ENCODE assay signal across 33 cellular contexts in genomic region chr1:111444031-111444430, GRCh38. TPM values are rescaled to one million over a fixed set of nuclear protein-coding genes. Genes with fewer than 3 reads are reported as not detected.
A peak's percentile ranks its signal among the peaks of the same experiment; 100 is the strongest.
DNase-seq lines count a peak whose midpoint lies in the region; ATAC-seq and TF ChIP-seq lines count a peak whose summit lies in the region.
"Had no signal": no experiment of that assay in that cellular context is flagged by ENCODE, and none has a peak within 500 bp of the region (broad histone marks: within the 10 kb centered on the region; RNA-seq: fewer than 3 reads in every experiment).

No MANE protein-coding gene starts in this region.

- WGBS in psoas muscle, 3 donors, result 74 to 98% (median 78%) methylated on average over 3 of the region's 3 CpGs

- H3K36me3 ChIP-seq in psoas muscle (ENCODE audit: insufficient read depth in 1 of 2, low read depth in 1 of 2), result peaks cover 26 to 83% of the 10 kb centered on the region in 2 donors

- no peak overlapping the region for H3K27ac ChIP-seq in psoas muscle
- H3K27ac ChIP-seq: BLaER1, neutrophil, Peyer's patch, right lobe of liver, spleen, tibial artery had no signal

- POLR2A ChIA-PET in activated CD8-positive, alpha-beta T cell treated with anti-CD3 and anti-CD28 coated beads for 36 hours (lab: Charles Lee), result no interaction called here

- H3K4me1 ChIP-seq in psoas muscle, result peaks cover 7% of the 10 kb centered on the region

- no peak for ATAC-seq in stimulated activated naive CD8-positive, alpha-beta T cell treated with anti-CD3 and anti-CD28 coated beads, Interleukin-15, amount 100 ng/mL, for 72 hours
- ATAC-seq in stimulated activated naive CD8-positive, alpha-beta T cell treated with anti-CD3 and anti-CD28 coated beads, Interleukin-15, Interleukin-2, amounts not matched to agents 100 U/mL and 50 U/mL, for 24 hours, result no peak
- no peak for ATAC-seq in activated CD8-positive, alpha-beta T cell treated with anti-CD3 and anti-CD28 coated beads for 36 hours
- ATAC-seq in memory B cell (ENCODE audit: low read depth), result no peak
- no peak for ATAC-seq in psoas muscle
- ATAC-seq in GM21576 (IDR thresholded peaks at IDR 0.05; ENCODE audit: unreplicated experiment), result no peak
- ATAC-seq: GM23338, left lobe of liver, right lobe of liver had no signal

- no peaks in the 10 kb centered on the region for H3K9me3 Mint-ChIP-seq in stimulated activated naive CD8-positive, alpha-beta T cell treated with anti-CD3 and anti-CD28 coated beads, Interleukin-15, amount 100 ng/mL, for 72 hours
- H3K9me3 Mint-ChIP-seq in activated CD8-positive, alpha-beta T cell treated with anti-CD3 and anti-CD28 coated beads for 36 hours, result no peaks in the 10 kb centered on the region
- no peaks in the 10 kb centered on the region for H3K9me3 Mint-ChIP-seq in memory B cell
- H3K9me3 Mint-ChIP-seq: activated T-helper 1 cell treated with anti-CD3 and anti-CD28 coated beads, Interleukin-12 subunit alpha, Interleukin-12 subunit beta, Interleukin-2, Interleukin-4 antibody, amounts not matched to agents 30 ng/mL and 10 ng/mL and 1 ng/mL, durations not matched to agents 14 hours and 24 hours and 36 hours; central memory CD8-positive, alpha-beta T cell; dendritic cell treated with granulocyte-macrophage colony-stimulating factor and Interleukin-4, amounts not matched to agents 40 ng/mL and 50 ng/mL, for 4 days; GM23338; HFFc6 had no signal

- H3K9me3 ChIP-seq in psoas muscle, result no peaks in the 10 kb centered on the region
- H3K9me3 ChIP-seq: BLaER1, neutrophil, Peyer's patch, right lobe of liver, spleen, tibial artery had no signal

- H3K27ac Mint-ChIP-seq in stimulated activated naive CD8-positive, alpha-beta T cell treated with anti-CD3 and anti-CD28 coated beads, Interleukin-15, amount 100 ng/mL, for 72 hours, result peak overlapping the region; percentile 2 to 19
- H3K27ac Mint-ChIP-seq in activated CD8-positive, alpha-beta T cell treated with anti-CD3 and anti-CD28 coated beads for 36 hours, result peak overlapping the region; percentile 17
- peak overlapping the region; percentile 22 for H3K27ac Mint-ChIP-seq in memory B cell
- H3K27ac Mint-ChIP-seq: activated T-helper 1 cell treated with anti-CD3 and anti-CD28 coated beads, Interleukin-12 subunit alpha, Interleukin-12 subunit beta, Interleukin-2, Interleukin-4 antibody, amounts not matched to agents 30 ng/mL and 10 ng/mL and 1 ng/mL, durations not matched to agents 14 hours and 24 hours and 36 hours; dendritic cell treated with granulocyte-macrophage colony-stimulating factor and Interleukin-4, amounts not matched to agents 40 ng/mL and 50 ng/mL, for 4 days; GM23338; HFFc6 had no signal

- peaks cover 56% of the 10 kb centered on the region for H3K4me1 Mint-ChIP-seq in stimulated activated naive CD8-positive, alpha-beta T cell treated with anti-CD3 and anti-CD28 coated beads, Interleukin-15, amount 100 ng/mL, for 72 hours
- peaks cover 55% of the 10 kb centered on the region for H3K4me1 Mint-ChIP-seq in activated CD8-positive, alpha-beta T cell treated with anti-CD3 and anti-CD28 coated beads for 36 hours (ENCODE audit: low read depth)
- peaks cover 33% of the 10 kb centered on the region for H3K4me1 Mint-ChIP-seq in memory B cell

- peaks cover 65% of the 10 kb centered on the region for H3K36me3 Mint-ChIP-seq in activated CD8-positive, alpha-beta T cell treated with anti-CD3 and anti-CD28 coated beads for 36 hours (ENCODE audit: low read depth)
- peaks cover 28% of the 10 kb centered on the region for H3K36me3 Mint-ChIP-seq in memory B cell

- CTCF ChIA-PET in activated CD8-positive, alpha-beta T cell treated with anti-CD3 and anti-CD28 coated beads for 36 hours (lab: Charles Lee), result no interaction called here

- intact Hi-C loops in activated CD8-positive, alpha-beta T cell treated with anti-CD3 and anti-CD28 coated beads for 36 hours (cut with micrococcal nuclease), result no loop called here
- intact Hi-C loops in psoas muscle (cut with DNase I), result loop anchor here (5.0 to 10.0 kb wide), 3 partner anchors 58 to 1099 kb away; partner anchors contain the start of genes ADORA3 (in 1 of the 2), CEPT1 (in 1 of the 2), DRAM2 (in 1 of the 2) and TMIGD3 (in 1 of the 2)

- no peak overlapping the region for H3K4me3 Mint-ChIP-seq in stimulated activated naive CD8-positive, alpha-beta T cell treated with anti-CD3 and anti-CD28 coated beads, Interleukin-15, amount 100 ng/mL, for 72 hours
- no peak overlapping the region for H3K4me3 Mint-ChIP-seq in activated CD8-positive, alpha-beta T cell treated with anti-CD3 and anti-CD28 coated beads for 36 hours
- no peak overlapping the region for H3K4me3 Mint-ChIP-seq in memory B cell
- H3K4me3 Mint-ChIP-seq: activated T-helper 1 cell treated with anti-CD3 and anti-CD28 coated beads, Interleukin-12 subunit alpha, Interleukin-12 subunit beta, Interleukin-2, Interleukin-4 antibody, amounts not matched to agents 30 ng/mL and 10 ng/mL and 1 ng/mL, durations not matched to agents 14 hours and 24 hours and 36 hours; central memory CD8-positive, alpha-beta T cell; dendritic cell treated with granulocyte-macrophage colony-stimulating factor and Interleukin-4, amounts not matched to agents 40 ng/mL and 50 ng/mL, for 4 days; GM23338; HFFc6 had no signal

- no peak for TF ChIP-seq CTCF in activated CD8-positive, alpha-beta T cell treated with anti-CD3 and anti-CD28 coated beads for 36 hours (IDR thresholded peaks at IDR 0.05)
- TF ChIP-seq CTCF in psoas muscle (IDR thresholded peaks at IDR 0.05), result no peak

- no peaks in the 10 kb centered on the region for H3K27me3 Mint-ChIP-seq in stimulated activated naive CD8-positive, alpha-beta T cell treated with anti-CD3 and anti-CD28 coated beads, Interleukin-15, amount 100 ng/mL, for 72 hours
- no peaks in the 10 kb centered on the region for H3K27me3 Mint-ChIP-seq in activated CD8-positive, alpha-beta T cell treated with anti-CD3 and anti-CD28 coated beads for 36 hours
- H3K27me3 Mint-ChIP-seq in memory B cell, result no peaks in the 10 kb centered on the region
- H3K27me3 Mint-ChIP-seq: central memory CD8-positive, alpha-beta T cell; dendritic cell treated with granulocyte-macrophage colony-stimulating factor and Interleukin-4, amounts not matched to agents 40 ng/mL and 50 ng/mL, for 4 days had no signal

- no peaks in the 10 kb centered on the region for H3K27me3 ChIP-seq in psoas muscle (ENCODE audit: insufficient read depth in 3 of 3, low read length in 2 of 3)
- H3K27me3 ChIP-seq: BLaER1, neutrophil, Peyer's patch, right lobe of liver, spleen, tibial artery had no signal

- DNase-seq in stimulated activated naive CD8-positive, alpha-beta T cell treated with anti-CD3 and anti-CD28 coated beads, Interleukin-15, amount 100 ng/mL, for 72 hours, result no peak
- no peak for DNase-seq in stimulated activated naive CD8-positive, alpha-beta T cell treated with anti-CD3 and anti-CD28 coated beads, Interleukin-15, Interleukin-2, amounts not matched to agents 100 U/mL and 50 U/mL, for 24 hours
- DNase-seq in activated CD8-positive, alpha-beta T cell treated with anti-CD3 and anti-CD28 coated beads for 36 hours, result no peak
- no peak for DNase-seq in memory B cell (ENCODE audit: low spot score in 2 of 2)
- DNase-seq in psoas muscle, result no peak
- DNase-seq in germinal center (ENCODE audit: low spot score), result no peak
- DNase-seq in RKO (ENCODE audit: low spot score), result no peak
- DNase-seq: activated CD4-positive, alpha-beta T cell treated with anti-CD3 and anti-CD28 coated beads for 4 hours; DMS79 treated with DMSO at 0.1 percent for 48 hours; erythroblast; GDM1; HFFc6; IMR-90; mesenchymal stem cell; NCI-H446; NCI-H774; Peyer's patch; right lobe of liver; SHP77 treated with DMSO at 0.1 percent for 48 hours; spleen; stimulated activated CD4-positive, alpha-beta T cell treated with anti-CD3 and anti-CD28 coated beads, Interleukin-2, amount 100 ng/mL, for 24 hours; T-helper 9 cell; tibial artery had no signal

- no peak overlapping the region for H3K4me3 ChIP-seq in psoas muscle
- H3K4me3 ChIP-seq: BLaER1, GM23338, Peyer's patch, right lobe of liver, spleen, tibial artery had no signal

RNA-seq across cellular contexts. Expression of gene WDR77, which starts 5.0 kb away (rescaled TPM):
- total RNA-seq in activated CD8-positive, alpha-beta T cell treated with anti-CD3 and anti-CD28 coated beads for 36 hours, result 10 to 100 TPM; 54.0 to 54.6 TPM
- 10 to 100 TPM; 35.3 to 48.2 (median 42.9) TPM for total RNA-seq in psoas muscle
- 100 to 1,000 TPM in 1 of 3 donors, 10 to 100 TPM in 2; 36.7 to 103 (median 62.7) TPM for polyA plus RNA-seq in psoas muscle

RNA-seq across cellular contexts. Expression of gene ATP5PB, which starts 5.2 kb away (rescaled TPM):
- 100 to 1,000 TPM; 341 to 342 TPM for total RNA-seq in activated CD8-positive, alpha-beta T cell treated with anti-CD3 and anti-CD28 coated beads for 36 hours
- 100 to 1,000 TPM; 272 to 484 (median 398) TPM for total RNA-seq in psoas muscle
- 100 to 1,000 TPM; 378 to 649 (median 465) TPM for polyA plus RNA-seq in psoas muscle

RNA-seq across cellular contexts. Expression of gene OVGP1, which starts 16.5 kb away (rescaled TPM):
- 1 to 10 TPM; 1.1 to 1.6 TPM for total RNA-seq in activated CD8-positive, alpha-beta T cell treated with anti-CD3 and anti-CD28 coated beads for 36 hours
- under 1 TPM; 0.25 to 0.64 (median 0.54) TPM for total RNA-seq in psoas muscle
- polyA plus RNA-seq in psoas muscle, result under 1 TPM; 0.25 to 0.39 (median 0.28) TPM

RNA-seq across cellular contexts. Expression of gene C1orf162, which starts 29.8 kb away (rescaled TPM):
- 1 to 10 TPM; 4.5 to 4.7 TPM for total RNA-seq in activated CD8-positive, alpha-beta T cell treated with anti-CD3 and anti-CD28 coated beads for 36 hours
- total RNA-seq in psoas muscle, result 1 to 10 TPM; 3.6 to 8.5 (median 6.3) TPM
- polyA plus RNA-seq in psoas muscle, result 1 to 10 TPM; 3.8 to 9.9 (median 4.1) TPM
- total RNA-seq: IMR-90 had no signal

RNA-seq across cellular contexts. Expression of gene ADORA3, which starts 59.4 kb away (rescaled TPM):
- not detected for total RNA-seq in activated CD8-positive, alpha-beta T cell treated with anti-CD3 and anti-CD28 coated beads for 36 hours
- total RNA-seq in psoas muscle, result 1 to 10 TPM in 3 of 4 donors, under 1 TPM in 1; 0.71 to 2.1 (median 2.0) TPM
- 1 to 10 TPM in 1 of 3 donors, under 1 TPM in 2; 0.45 to 1.2 (median 0.69) TPM for polyA plus RNA-seq in psoas muscle
- total RNA-seq: GM23338, HFFc6, IMR-90, LHCN-M2 had no signal
- polyA plus RNA-seq: AG04450, GM23338, IMR-90 had no signal
